15 cellular contexts compared by ENCODE assay signal in genomic region chr16:86823895-86824671, GRCh38.
DNase-seq lines count a peak whose midpoint lies in the region; ATAC-seq and TF ChIP-seq lines count a peak whose summit lies in the region.
"Had no signal": no experiment of that assay in that cellular context is flagged by ENCODE, and none has a peak within 500 bp of the region (broad histone marks: within the 10 kb centered on the region; RNA-seq: fewer than 3 reads in every experiment).

No MANE protein-coding gene starts in this region.

- peak overlapping the region; percentile 82 for H2AK5ac ChIP-seq in IMR-90 (ENCODE audit: low read depth, low read length)

- H3K4ac ChIP-seq in IMR-90 (ENCODE audit: low read depth, low read length) = 0 out of 2 replicates have a peak overlapping the region, but pooled peaks have one; percentile 9

- TF ChIP-seq RAD21 in IMR-90 (IDR thresholded peaks at IDR 0.05; ENCODE audit: low read length) = no peak

- DNase-seq in AG04450 (ENCODE audit: low read depth, low spot score) = peak; percentile 21
- DNase-seq in IMR-90 = peak; percentile 74
- peak; percentile 91 for DNase-seq in brain pericyte (ENCODE audit: low read depth, low spot score)
- DNase-seq in kidney glomerular epithelial cell (lab: John Stamatoyannopoulos, UW) = peak; percentile 55
- DNase-seq in T-helper 2 cell = no peak
- no peak for DNase-seq in NCI-H2171 (lab: John Stamatoyannopoulos, UW)
- no peak for DNase-seq in DMS53 treated with DMSO at 0.1 percent for 48 hours (lab: John Stamatoyannopoulos, UW; ENCODE audit: unreplicated experiment)
- DNase-seq: activated CD4-positive, alpha-beta T cell treated with anti-CD3 and anti-CD28 coated beads, Interleukin-2, amount 50 U/mL, for 1 hour; activated gamma-delta T cell; BE2C; foreskin melanocyte; left cardiac atrium; NCI-H187 treated with DMSO at 0.1 percent for 48 hours had no signal

- H3K18ac ChIP-seq in IMR-90 (ENCODE audit: low read depth, low read length) = no peak overlapping the region

- CTCF ChIA-PET in AG04450 (lab: Charles Lee) (no interaction called here), IMR-90 (lab: Yijun Ruan, JAX) (no interaction called here)

- H3K9me1 ChIP-seq in IMR-90 (ENCODE audit: insufficient read depth, low read length) = peaks cover 4% of the 10 kb centered on the region

- H3K9me3 ChIP-seq in AG04450 (ENCODE audit: control insufficient read depth, insufficient read depth, low read length) (no peaks in the 10 kb centered on the region; the same call in 1 of the 2 replicates), IMR-90 (ENCODE audit: control insufficient read depth, insufficient read depth, low read length) (no peaks in the 10 kb centered on the region)
- H3K9me3 ChIP-seq: BE2C had no signal

- no peaks in the 10 kb centered on the region for H3K79me1 ChIP-seq in IMR-90 (ENCODE audit: low read depth in 1 of 2, low read length in 2 of 2)

- no peaks in the 10 kb centered on the region for H3K36me3 ChIP-seq in IMR-90 (ENCODE audit: control insufficient read depth, insufficient read depth, low read length)
- H3K36me3 ChIP-seq: BE2C had no signal

- intact Hi-C loops in IMR-90 (cut with micrococcal nuclease) = no loop called here

- H4K20me1 ChIP-seq in IMR-90 (ENCODE audit: insufficient read depth, low read length) = no peaks in the 10 kb centered on the region

- no peak overlapping the region for H3K56ac ChIP-seq in IMR-90 (ENCODE audit: extremely low read depth, insufficient read depth, low read length)

- TF ChIP-seq CTCF in AG04450 (IDR thresholded peaks at IDR 0.05; ENCODE audit: low read depth, low read length) (no peak), IMR-90 (conservative IDR thresholded peaks at IDR 0.05; ENCODE audit: low read depth, low read length) (no peak)

- H2AFZ ChIP-seq in IMR-90 (replicated peaks; ENCODE audit: low read length, poor library complexity) = peak overlapping the region; percentile 24

- H3K27me3 ChIP-seq in AG04450 (ENCODE audit: control insufficient read depth, insufficient read depth, low read length) (no peaks in the 10 kb centered on the region), IMR-90 (ENCODE audit: control insufficient read depth, insufficient read depth, low read length) (peaks cover 40% of the 10 kb centered on the region)

- H2AK9ac ChIP-seq in IMR-90 (replicated peaks; ENCODE audit: low read depth, low read length, poor library complexity) = peak overlapping the region; percentile 74

- no peak overlapping the region for H2BK15ac ChIP-seq in IMR-90 (ENCODE audit: low read depth, low read length)

- no peak overlapping the region for H2BK20ac ChIP-seq in IMR-90 (ENCODE audit: low read depth, low read length)

- no peak overlapping the region for H3K23ac ChIP-seq in IMR-90 (ENCODE audit: low read depth, low read length)

- no peak overlapping the region for H4K8ac ChIP-seq in IMR-90 (ENCODE audit: low read depth in 2 of 2, low read length in 2 of 2)

- H2BK120ac ChIP-seq in IMR-90 (ENCODE audit: low read depth, low read length) = no peak overlapping the region; the same call in 1 of the 2 replicates

- H3K9ac ChIP-seq in IMR-90 (ENCODE audit: low read depth, low read length) = no peak overlapping the region

- H3K4me1 ChIP-seq in IMR-90 (ENCODE audit: control insufficient read depth, insufficient read depth, low read length) = peaks cover 2% of the 10 kb centered on the region; the same call in 1 of the 2 replicates
- H3K4me1 ChIP-seq: BE2C had no signal

- H3K4me3 ChIP-seq in AG04450 (ENCODE audit: low read depth, low read length) (no peak overlapping the region), IMR-90 (ENCODE audit: insufficient read depth, low read depth, low read length) (no peak overlapping the region)

- no peak overlapping the region for H4K5ac ChIP-seq in IMR-90 (ENCODE audit: low read depth, low read length)

- no peak overlapping the region for H2BK5ac ChIP-seq in IMR-90 (ENCODE audit: low read depth, low read length, poor library complexity, severe bottlenecking)

- ATAC-seq in IMR-90 (ENCODE audit: low read depth) (no peak), HG03521 (IDR thresholded peaks at IDR 0.05; ENCODE audit: unreplicated experiment) (no peak)
- ATAC-seq: HepG2, left cardiac atrium had no signal

- dilution Hi-C loops in IMR-90 (cut with HindIII; ENCODE audit: low sequenced_read_pairs, unreplicated experiment) = no loop called here

- 0 out of 2 replicates have a peak overlapping the region, but pooled peaks have one; percentile 66 for H3K14ac ChIP-seq in IMR-90 (replicated peaks; ENCODE audit: low read depth, low read length)

- TF ChIP-seq POLR2A in IMR-90 (IDR thresholded peaks at IDR 0.05; ENCODE audit: low read depth, low read length) = no peak

- POLR2A ChIA-PET in AG04450 (lab: Yijun Ruan, JAX) (no interaction called here), IMR-90 (lab: Charles Lee; ENCODE audit: unreplicated experiment) (no interaction called here)

- BruUV-seq in IMR-90 (replicated peaks; lab: Mats Ljungman, UMichigan) = no TSS peak

- WGBS in IMR-90 (ENCODE audit: extremely low coverage in 2 of 2, insufficient read length in 1 of 2), 2 experiments = no CpG with 5 or more reads among the region's 22 CpGs

- no peak overlapping the region for H3K4me2 ChIP-seq in IMR-90 (ENCODE audit: low read depth, low read length)

- in situ Hi-C loops in IMR-90 (cut with MboI; ENCODE audit: low sequenced_read_pairs) = no loop called here

- H3K27ac ChIP-seq in AG04450 (ENCODE audit: low read depth, low read length) = peak overlapping the region; percentile 21
- H3K27ac ChIP-seq in IMR-90 (ENCODE audit: insufficient read depth, low read length) = no peak overlapping the region

- peak overlapping the region; percentile 33 for H4K91ac ChIP-seq in IMR-90 (ENCODE audit: insufficient read depth, low read depth, low read length)

TF ChIP-seq in IMR-90, 13 proteins besides CTCF, POLR2A, EP300 and RAD21:
- no peak for TF ChIP-seq USF2 (IDR thresholded peaks at IDR 0.05; ENCODE audit: low read depth, low read length)
- TF ChIP-seq CEBPB (IDR thresholded peaks at IDR 0.05; ENCODE audit: low read depth, low read length) = no peak
- TF ChIP-seq MXI1 (IDR thresholded peaks at IDR 0.05; ENCODE audit: borderline replicate concordance, low read depth, low read length) = no peak
- no peak for TF ChIP-seq SMC3 (IDR thresholded peaks at IDR 0.05; ENCODE audit: low read depth, low read length)
- TF ChIP-seq CHD1 (IDR thresholded peaks at IDR 0.05; ENCODE audit: low read depth, low read length) = no peak
- TF ChIP-seq MAFK (IDR thresholded peaks at IDR 0.05; ENCODE audit: low read depth, low read length) = no peak
- no peak for TF ChIP-seq RCOR1 (IDR thresholded peaks at IDR 0.05; ENCODE audit: insufficient replicate concordance, low read length)
- TF ChIP-seq, protein P1, sequence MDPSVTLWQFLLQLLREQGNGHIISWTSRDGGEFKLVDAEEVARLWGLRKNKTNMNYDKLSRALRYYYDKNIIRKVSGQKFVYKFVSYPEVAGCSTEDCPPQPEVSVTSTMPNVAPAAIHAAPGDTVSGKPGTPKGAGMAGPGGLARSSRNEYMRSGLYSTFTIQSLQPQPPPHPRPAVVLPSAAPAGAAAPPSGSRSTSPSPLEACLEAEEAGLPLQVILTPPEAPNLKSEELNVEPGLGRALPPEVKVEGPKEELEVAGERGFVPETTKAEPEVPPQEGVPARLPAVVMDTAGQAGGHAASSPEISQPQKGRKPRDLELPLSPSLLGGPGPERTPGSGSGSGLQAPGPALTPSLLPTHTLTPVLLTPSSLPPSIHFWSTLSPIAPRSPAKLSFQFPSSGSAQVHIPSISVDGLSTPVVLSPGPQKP (IDR thresholded peaks at IDR 0.05; ENCODE audit: borderline replicate concordance, low read depth, low read length) = no peak
- TF ChIP-seq NFE2L2 (IDR thresholded peaks at IDR 0.05; ENCODE audit: low read depth, low read length) = no peak

Comparison
In these comparisons a context has a peak if more than half of its experiments do, and no peak if none do; other contexts are left out.
1. DNase-seq: peak in AG04450 (single experiment), IMR-90 (single experiment), brain pericyte (single experiment) and kidney glomerular epithelial cell (single experiment); none in T-helper 2 cell (0 of 5), NCI-H2171 (single experiment) and DMS53 treated with DMSO at 0.1 percent for 48 hours (single experiment).